In genomic region chr10:98309366-98310355, GRCh38 we compare ENCODE assay signal across 1 cellular context.
TF ChIP-seq lines count a peak whose summit lies in the region.

No MANE protein-coding gene starts in this region.

TF ChIP-seq in GM23338, 12 proteins besides CTCF, POLR2A, EP300 and RAD21:
- TF ChIP-seq REST (IDR thresholded peaks at IDR 0.05; ENCODE audit: unreplicated experiment) (no peak), ZNF114 (CRISPR knock-in tag; IDR thresholded peaks at IDR 0.05) (no peak), STAT1 (IDR thresholded peaks at IDR 0.05; ENCODE audit: unreplicated experiment) (no peak), ZNF331 (CRISPR knock-in tag; IDR thresholded peaks at IDR 0.05; ENCODE audit: low read depth) (no peak)
TF ChIP-seq in GM23338: peak in this region for 0.
